In genomic region chr4:102345795-102346100, GRCh38 we compare ENCODE assay signal across 8 cellular contexts. TPM values are rescaled to one million over a fixed set of nuclear protein-coding genes. Genes with fewer than 3 reads are reported as not detected.
DNase-seq lines count a peak whose midpoint lies in the region; ATAC-seq and TF ChIP-seq lines count a peak whose summit lies in the region.

No MANE protein-coding gene starts in this region.

- no peak overlapping the region for H3K9ac ChIP-seq in fibroblast of lung (ENCODE audit: insufficient read depth, low read length)

- H3K4me3 ChIP-seq in fibroblast of lung (replicated peaks in 1 of 4; ENCODE audit: control extremely low read depth in 1 of 4, insufficient read depth in 1 of 4, low read depth in 3 of 4, low read length in 4 of 4) = peak overlapping the region; percentile 75 to 90 (median 78)

- H2AFZ ChIP-seq in fibroblast of lung (ENCODE audit: low read length) = peak overlapping the region; percentile 78

- in situ Hi-C loops in GM13976 (cut with MboI; ENCODE audit: low sequenced_read_pairs, unreplicated experiment) = no loop called here

- H3K36me3 Mint-ChIP-seq in progenitor cell of endocrine pancreas (ENCODE audit: insufficient read depth) = no peaks in the 10 kb centered on the region

- H3K79me2 ChIP-seq in fibroblast of lung (ENCODE audit: control insufficient read depth, insufficient read depth, low read length) = no peaks in the 10 kb centered on the region

- peaks cover 57% of the 10 kb centered on the region for H3K27me3 Mint-ChIP-seq in progenitor cell of endocrine pancreas

- no peak overlapping the region for H3K27ac ChIP-seq in fibroblast of lung (ENCODE audit: insufficient read depth, low read length)

- no peak overlapping the region for H3K27ac Mint-ChIP-seq in progenitor cell of endocrine pancreas

- H3K4me2 ChIP-seq in fibroblast of lung (ENCODE audit: extremely low read depth, insufficient read depth, low read length) = peak overlapping the region; percentile 98

- H3K27me3 ChIP-seq in fibroblast of lung (ENCODE audit: control insufficient read depth, insufficient read depth, low read length) = peaks cover 2% of the 10 kb centered on the region

- no peaks in the 10 kb centered on the region for H3K4me1 ChIP-seq in fibroblast of lung (ENCODE audit: control insufficient read depth, extremely low read depth, insufficient read depth, low read length)

- H3K4me3 Mint-ChIP-seq in progenitor cell of endocrine pancreas (ENCODE audit: low read depth) = peak overlapping the region; percentile 77

- TF ChIP-seq CTCF in GM13976 (IDR thresholded peaks at IDR 0.05; ENCODE audit: borderline replicate concordance, control extremely low read depth, extremely low read depth, insufficient read depth, missing control alignments) (no peak), fibroblast of lung (conservative IDR thresholded peaks at IDR 0.05 in 1 of 2, IDR thresholded peaks at IDR 0.05 in 1 of 2; ENCODE audit: low read depth in 1 of 2, low read length in 2 of 2) (no peak), progenitor cell of endocrine pancreas (IDR thresholded peaks at IDR 0.05; ENCODE audit: unreplicated experiment) (peak; percentile 0)

- no peaks in the 10 kb centered on the region for H4K20me1 ChIP-seq in fibroblast of lung (ENCODE audit: control insufficient read depth, extremely low read depth, insufficient read depth, low read length)

- no peaks in the 10 kb centered on the region for H3K9me3 ChIP-seq in fibroblast of lung (ENCODE audit: control insufficient read depth, insufficient read depth, low read depth, low read length)

- DNase-seq in GM13976 (ENCODE audit: low spot score) (peak; percentile 21), SKM-1 (lab: John Stamatoyannopoulos, UW; ENCODE audit: unreplicated experiment) (peak; percentile 77), fibroblast of lung (ENCODE audit: low read depth in 2 of 2) (peak in 1 of 2 donors; percentile 6), progenitor cell of endocrine pancreas (ENCODE audit: low spot score, unreplicated experiment) (no peak), UCSD-AML1 (lab: John Stamatoyannopoulos, UW; ENCODE audit: unreplicated experiment) (no peak)
- DNase-seq in effector CD8-positive, alpha-beta T cell (lab: John Stamatoyannopoulos, UW) = no peak

- ATAC-seq in HG02870 (IDR thresholded peaks at IDR 0.05; ENCODE audit: unreplicated experiment) (no peak), GM21825 (IDR thresholded peaks at IDR 0.05; ENCODE audit: unreplicated experiment) (no peak)

- peaks cover 9% of the 10 kb centered on the region for H3K4me1 Mint-ChIP-seq in progenitor cell of endocrine pancreas (ENCODE audit: low read depth)

- no peaks in the 10 kb centered on the region for H3K9me3 Mint-ChIP-seq in progenitor cell of endocrine pancreas (ENCODE audit: low read depth)

- H3K36me3 ChIP-seq in fibroblast of lung (ENCODE audit: control insufficient read depth, insufficient read depth, low read length) = no peaks in the 10 kb centered on the region

RNA-seq across cellular contexts. Expression of gene SLC39A8, which starts 0.5 kb away (rescaled TPM):
- total RNA-seq in fibroblast of lung (4.5 and 8.5 TPM in 2 replicates), progenitor cell of endocrine pancreas (1.6 and 3.2 TPM in 2 replicates)
- 0.72 and 1.2 TPM in 2 replicates for polyA plus RNA-seq in fibroblast of lung
- 0.55 and 1.0 TPM in 2 replicates for polyA plus RNA-seq in fibroblast of lung (2012)
- polyA minus RNA-seq in fibroblast of lung (ENCODE audit: low replicate concordance) = 0.96 TPM in 1 of 2 replicates, not detected in the other

Comparison
In these comparisons a context has a peak if more than half of its experiments do, and no peak if none do; other contexts are left out.
1. DNase-seq: peak in GM13976 (single experiment) and SKM-1 (single experiment); none in progenitor cell of endocrine pancreas (single experiment), UCSD-AML1 (single experiment) and effector CD8-positive, alpha-beta T cell (single experiment).